In the genomic region with DNA sequence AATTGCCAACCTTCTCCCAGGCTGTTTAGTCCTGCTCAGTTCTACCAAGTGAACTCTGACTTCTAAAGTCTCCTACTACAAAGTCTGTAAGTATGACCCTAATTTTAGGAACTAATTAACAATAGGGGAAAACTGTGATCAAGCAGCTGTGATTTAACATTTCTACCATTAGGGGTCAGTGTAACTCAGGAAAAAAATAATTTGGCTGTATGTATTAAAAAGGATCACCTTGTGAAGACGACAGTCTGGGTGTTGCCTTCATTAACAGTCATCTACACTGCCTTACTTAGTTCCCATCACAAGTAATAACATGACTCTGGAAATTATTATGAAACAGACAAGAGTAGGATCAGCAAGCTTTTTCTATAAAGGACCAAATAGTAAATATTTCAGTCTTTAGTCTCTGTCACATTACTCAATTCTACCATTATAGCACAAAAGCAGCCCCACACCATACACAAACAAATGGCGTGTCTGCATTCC, we compare ENCODE assay signal across 8 cellular contexts. TPM values are rescaled to one million over a fixed set of nuclear protein-coding genes. Genes with fewer than 3 reads are reported as not detected.
DNase-seq lines count a peak whose midpoint lies in the region; ATAC-seq and TF ChIP-seq lines count a peak whose summit lies in the region.

No MANE protein-coding gene starts in this region.

- no peaks in the 10 kb centered on the region for H3K36me3 Mint-ChIP-seq in brain

- H3K4me3 ChIP-seq in AG09309 (ENCODE audit: control insufficient read depth, low read depth, low read length): no peak overlapping the region

- H3K27ac Mint-ChIP-seq in brain: peak overlapping the region in 2 of 5 experiments; percentile 56 to 59

- H3K27me3 Mint-ChIP-seq in brain: peaks cover 12% of the 10 kb centered on the region

- H3K4me1 Mint-ChIP-seq in brain: peaks cover 29% of the 10 kb centered on the region

- TF ChIP-seq CTCF in AG09309 (IDR thresholded peaks at IDR 0.05; ENCODE audit: control insufficient read depth, insufficient read depth, low read depth, low read length, missing control alignments) (peak; percentile 54), GM20000 (IDR thresholded peaks at IDR 0.05; ENCODE audit: extremely low read depth, missing control alignments) (peak; percentile 56), brain (conservative IDR thresholded peaks at IDR 0.05) (peak; percentile 74 to 86)

- DNase-seq in AG09309 (ENCODE audit: low read depth) (no peak), GM20000 (ENCODE audit: low spot score) (peak; percentile 30), NCI-H2227 treated with DMSO at 0.1 percent for 48 hours (lab: John Stamatoyannopoulos, UW) (peak; percentile 40), lung microvascular endothelial cell (ENCODE audit: low read depth in 2 of 2) (peak; percentile 48 to 52)
- DNase-seq in activated CD8-positive, alpha-beta memory T cell treated with anti-CD3 and anti-CD28 coated beads for 24 hours: no peak

- H3K4me3 Mint-ChIP-seq in brain: peak overlapping the region in 2 of 5 experiments; percentile 19 to 82

- ATAC-seq in GM18498 (IDR thresholded peaks at IDR 0.05; ENCODE audit: unreplicated experiment): no peak
- ATAC-seq in GM21381 (IDR thresholded peaks at IDR 0.05; ENCODE audit: unreplicated experiment): no peak

- H3K9me3 Mint-ChIP-seq in brain: no peaks in the 10 kb centered on the region

RNA-seq across cellular contexts. Expression of gene NPHP3, which starts 4.2 kb away (rescaled TPM):
- 1.2 TPM for polyA plus RNA-seq in brain (ENCODE audit: insufficient read depth, low read depth, low replicate concordance)
- total RNA-seq in lung microvascular endothelial cell: 10.2 and 17.9 TPM in 2 replicates

Comparison
In these comparisons a context has a peak if more than half of its experiments do, and no peak if none do; other contexts are left out.
1. DNase-seq: peak in GM20000 (single experiment), NCI-H2227 treated with DMSO at 0.1 percent for 48 hours (single experiment) and lung microvascular endothelial cell (2 of 2); none in AG09309 (single experiment) and activated CD8-positive, alpha-beta memory T cell treated with anti-CD3 and anti-CD28 coated beads for 24 hours (single experiment).
2. Peak in every context shown above with its lines, with median percentiles within 50 percentile points of each other: CTCF ChIP-seq.